1 cellular context compared by ENCODE assay signal in genomic region chr19:32971715-32972540, GRCh38.
A peak's percentile ranks its signal among the peaks of the same experiment; 100 is the strongest.
TF ChIP-seq lines count a peak whose summit lies in the region.

TSS of gene CEP89 (minus strand) at chr19:32971958. CDS start at chr19:32971874, 84 bp downstream.
TSS of gene FAAP24 (plus strand) at chr19:32972242. CDS start at chr19:32973197, 955 bp downstream.

TF ChIP-seq in K562, 482 proteins besides CTCF, POLR2A, EP300 and RAD21 (continued from another document and continues in another):
- TF ChIP-seq, protein P1, sequence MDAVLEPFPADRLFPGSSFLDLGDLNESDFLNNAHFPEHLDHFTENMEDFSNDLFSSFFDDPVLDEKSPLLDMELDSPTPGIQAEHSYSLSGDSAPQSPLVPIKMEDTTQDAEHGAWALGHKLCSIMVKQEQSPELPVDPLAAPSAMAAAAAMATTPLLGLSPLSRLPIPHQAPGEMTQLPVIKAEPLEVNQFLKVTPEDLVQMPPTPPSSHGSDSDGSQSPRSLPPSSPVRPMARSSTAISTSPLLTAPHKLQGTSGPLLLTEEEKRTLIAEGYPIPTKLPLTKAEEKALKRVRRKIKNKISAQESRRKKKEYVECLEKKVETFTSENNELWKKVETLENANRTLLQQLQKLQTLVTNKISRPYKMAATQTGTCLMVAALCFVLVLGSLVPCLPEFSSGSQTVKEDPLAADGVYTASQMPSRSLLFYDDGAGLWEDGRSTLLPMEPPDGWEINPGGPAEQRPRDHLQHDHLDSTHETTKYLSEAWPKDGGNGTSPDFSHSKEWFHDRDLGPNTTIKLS (IDR thresholded peaks at IDR 0.05; ENCODE audit: borderline replicate concordance, low read depth) = peak; percentile 49
- TF ChIP-seq ZBTB8A (IDR thresholded peaks at IDR 0.05; ENCODE audit: partially characterized antibody) (no peak), SAP30 (IDR thresholded peaks at IDR 0.05; ENCODE audit: borderline replicate concordance, insufficient read depth, low read depth, low read length, poor library complexity, severe bottlenecking) (peak; percentile 93), NR2C2 (CRISPR knock-in tag; IDR thresholded peaks at IDR 0.05) (peak; percentile 88), NR2C2 (tag; IDR thresholded peaks at IDR 0.05) (peak; percentile 96), KAT8 (IDR thresholded peaks at IDR 0.05; ENCODE audit: low read depth) (no peak), SMARCE1 (IDR thresholded peaks at IDR 0.05) (no peak), ZNF311 (CRISPR knock-in tag; IDR thresholded peaks at IDR 0.05) (no peak), PHF8 (IDR thresholded peaks at IDR 0.05; ENCODE audit: borderline replicate concordance, low read length) (peak; percentile 82), FOXP4 (CRISPR knock-in tag; IDR thresholded peaks at IDR 0.05; ENCODE audit: borderline replicate concordance) (no peak), MBD2 (IDR thresholded peaks at IDR 0.05; ENCODE audit: borderline replicate concordance, low read depth) (peak; percentile 99), SRF (CRISPR knock-in tag; IDR thresholded peaks at IDR 0.05) (peak in 1 of 2 experiments; percentile 75; a peak in 1 of 4 replicates), ZNF707 (CRISPR knock-in tag; conservative IDR thresholded peaks at IDR 0.05) (no peak), C11orf30 (IDR thresholded peaks at IDR 0.05; ENCODE audit: low read depth) (peak; percentile 77), KLF1 (tag; IDR thresholded peaks at IDR 0.05) (peak; percentile 36; the same call in 1 of the 2 replicates), ZNF507 (tag; conservative IDR thresholded peaks at IDR 0.05) (no peak), ZNF23 (CRISPR knock-in tag; IDR thresholded peaks at IDR 0.05) (no peak), ZSCAN29 (IDR thresholded peaks at IDR 0.05) (no peak), ETV1 (tag; conservative IDR thresholded peaks at IDR 0.05; ENCODE audit: low read depth) (peak; percentile 22; the same call in 1 of the 2 replicates), ZNF740 (CRISPR knock-in tag; IDR thresholded peaks at IDR 0.05) (no peak), ZNF740 (tag; IDR thresholded peaks at IDR 0.05) (no peak), GTF2B (IDR thresholded peaks at IDR 0.05; ENCODE audit: extremely low read depth, insufficient read length) (no peak), ZBTB33 (CRISPR knock-in tag; IDR thresholded peaks at IDR 0.05) (no peak), POLR2B (IDR thresholded peaks at IDR 0.05; ENCODE audit: low read depth, partially characterized antibody) (peak; percentile 68), ZKSCAN8 (CRISPR knock-in tag; IDR thresholded peaks at IDR 0.05) (no peak), E2F4 (CRISPR knock-in tag; IDR thresholded peaks at IDR 0.05; ENCODE audit: low read depth) (peak; percentile 97), ZNF316 (IDR thresholded peaks at IDR 0.05) (no peak), ATF1 (CRISPR knock-in tag; IDR thresholded peaks at IDR 0.05) (no peak), ATF1 (tag; IDR thresholded peaks at IDR 0.05) (peak; percentile 96), ELF2 (CRISPR knock-in tag; IDR thresholded peaks at IDR 0.05) (peak; percentile 97), ZFP30 (CRISPR knock-in tag; IDR thresholded peaks at IDR 0.05; ENCODE audit: borderline replicate concordance) (no peak), CXXC5 (CRISPR knock-in tag; IDR thresholded peaks at IDR 0.05) (peak; percentile 91), KLF13 (tag; IDR thresholded peaks at IDR 0.05; ENCODE audit: borderline replicate concordance, low read depth) (0 out of 2 replicates have a peak, but pooled peaks have one; percentile 16), EWSR1 (IDR thresholded peaks at IDR 0.05; ENCODE audit: borderline replicate concordance, low read depth, partially characterized antibody) (no peak), RBM15 (IDR thresholded peaks at IDR 0.05; ENCODE audit: insufficient read depth, low read length) (no peak), ZFX (CRISPR knock-in tag; IDR thresholded peaks at IDR 0.05) (peak; percentile 74), MTA3 (IDR thresholded peaks at IDR 0.05; ENCODE audit: borderline replicate concordance) (peak; percentile 72; the same call in 1 of the 2 replicates), FOXK2 (conservative IDR thresholded peaks at IDR 0.05 in 1 of 2, IDR thresholded peaks at IDR 0.05 in 1 of 2; ENCODE audit: low read depth in 2 of 2) (peak; percentile 46 to 48; a peak in 1 of 4 replicates), SUPT5H (IDR thresholded peaks at IDR 0.05) (peak; percentile 83), HMG20A (CRISPR knock-in tag; conservative IDR thresholded peaks at IDR 0.05) (no peak), HDAC8 (tag; IDR thresholded peaks at IDR 0.05) (no peak)
- TF ChIP-seq, protein P2, sequence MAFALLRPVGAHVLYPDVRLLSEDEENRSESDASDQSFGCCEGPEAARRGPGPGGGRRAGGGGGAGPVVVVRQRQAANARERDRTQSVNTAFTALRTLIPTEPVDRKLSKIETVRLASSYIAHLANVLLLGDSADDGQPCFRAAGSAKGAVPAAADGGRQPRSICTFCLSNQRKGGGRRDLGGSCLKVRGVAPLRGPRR (CRISPR knock-in tag; IDR thresholded peaks at IDR 0.05) = no peak
- TF ChIP-seq, protein P3, sequence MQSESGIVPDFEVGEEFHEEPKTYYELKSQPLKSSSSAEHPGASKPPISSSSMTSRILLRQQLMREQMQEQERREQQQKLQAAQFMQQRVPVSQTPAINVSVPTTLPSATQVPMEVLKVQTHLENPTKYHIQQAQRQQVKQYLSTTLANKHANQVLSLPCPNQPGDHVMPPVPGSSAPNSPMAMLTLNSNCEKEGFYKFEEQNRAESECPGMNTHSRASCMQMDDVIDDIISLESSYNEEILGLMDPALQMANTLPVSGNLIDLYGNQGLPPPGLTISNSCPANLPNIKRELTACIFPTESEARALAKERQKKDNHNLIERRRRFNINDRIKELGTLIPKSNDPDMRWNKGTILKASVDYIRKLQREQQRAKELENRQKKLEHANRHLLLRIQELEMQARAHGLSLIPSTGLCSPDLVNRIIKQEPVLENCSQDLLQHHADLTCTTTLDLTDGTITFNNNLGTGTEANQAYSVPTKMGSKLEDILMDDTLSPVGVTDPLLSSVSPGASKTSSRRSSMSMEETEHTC (IDR thresholded peaks at IDR 0.05) = no peak
- TF ChIP-seq, protein P4, sequence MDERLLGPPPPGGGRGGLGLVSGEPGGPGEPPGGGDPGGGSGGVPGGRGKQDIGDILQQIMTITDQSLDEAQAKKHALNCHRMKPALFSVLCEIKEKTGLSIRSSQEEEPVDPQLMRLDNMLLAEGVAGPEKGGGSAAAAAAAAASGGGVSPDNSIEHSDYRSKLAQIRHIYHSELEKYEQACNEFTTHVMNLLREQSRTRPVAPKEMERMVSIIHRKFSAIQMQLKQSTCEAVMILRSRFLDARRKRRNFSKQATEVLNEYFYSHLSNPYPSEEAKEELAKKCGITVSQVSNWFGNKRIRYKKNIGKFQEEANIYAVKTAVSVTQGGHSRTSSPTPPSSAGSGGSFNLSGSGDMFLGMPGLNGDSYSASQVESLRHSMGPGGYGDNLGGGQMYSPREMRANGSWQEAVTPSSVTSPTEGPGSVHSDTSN (CRISPR knock-in tag; IDR thresholded peaks at IDR 0.05; ENCODE audit: low read depth) = peak; percentile 66
- TF ChIP-seq, protein P4 (tag; conservative IDR thresholded peaks at IDR 0.05; ENCODE audit: low read depth) = peak; percentile 98
- TF ChIP-seq, protein P5, sequence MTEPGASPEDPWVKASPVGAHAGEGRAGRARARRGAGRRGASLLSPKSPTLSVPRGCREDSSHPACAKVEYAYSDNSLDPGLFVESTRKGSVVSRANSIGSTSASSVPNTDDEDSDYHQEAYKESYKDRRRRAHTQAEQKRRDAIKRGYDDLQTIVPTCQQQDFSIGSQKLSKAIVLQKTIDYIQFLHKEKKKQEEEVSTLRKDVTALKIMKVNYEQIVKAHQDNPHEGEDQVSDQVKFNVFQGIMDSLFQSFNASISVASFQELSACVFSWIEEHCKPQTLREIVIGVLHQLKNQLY (CRISPR knock-in tag; conservative IDR thresholded peaks at IDR 0.05) = no peak
